In the genomic region with DNA sequence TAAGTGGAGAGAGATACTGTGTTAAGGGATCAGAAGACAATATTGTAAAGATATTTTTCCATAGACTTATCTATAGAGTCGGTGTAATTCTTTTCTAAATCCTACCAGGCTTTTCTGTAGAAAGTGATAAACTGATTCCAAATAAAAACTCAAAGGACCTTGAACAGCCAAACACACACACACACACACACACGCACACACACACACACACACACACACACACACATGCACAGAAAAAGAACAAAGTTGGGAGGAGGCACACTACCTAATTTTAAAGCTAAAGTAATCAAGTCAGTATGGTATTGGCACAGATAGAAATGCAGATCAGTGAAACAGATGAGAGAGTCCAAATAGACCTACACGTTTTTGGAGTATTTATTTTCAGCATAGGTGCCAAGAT, we compare ENCODE assay signal across 1 cellular context.
TF ChIP-seq lines count a peak whose summit lies in the region.

No MANE protein-coding gene starts in this region.

TF ChIP-seq in HepG2, 621 proteins besides CTCF, POLR2A, EP300 and RAD21 (continued from another document):
- no peak for TF ChIP-seq SNAPC4 (CRISPR knock-in tag; IDR thresholded peaks at IDR 0.05)
- no peak for TF ChIP-seq GABPA (IDR thresholded peaks at IDR 0.05; ENCODE audit: low read depth, low read length)
- no peak for TF ChIP-seq GABPA (CRISPR knock-in tag; IDR thresholded peaks at IDR 0.05; ENCODE audit: low read depth)
- no peak for TF ChIP-seq JUND (CRISPR knock-in tag; IDR thresholded peaks at IDR 0.05)
- TF ChIP-seq, protein P1, sequence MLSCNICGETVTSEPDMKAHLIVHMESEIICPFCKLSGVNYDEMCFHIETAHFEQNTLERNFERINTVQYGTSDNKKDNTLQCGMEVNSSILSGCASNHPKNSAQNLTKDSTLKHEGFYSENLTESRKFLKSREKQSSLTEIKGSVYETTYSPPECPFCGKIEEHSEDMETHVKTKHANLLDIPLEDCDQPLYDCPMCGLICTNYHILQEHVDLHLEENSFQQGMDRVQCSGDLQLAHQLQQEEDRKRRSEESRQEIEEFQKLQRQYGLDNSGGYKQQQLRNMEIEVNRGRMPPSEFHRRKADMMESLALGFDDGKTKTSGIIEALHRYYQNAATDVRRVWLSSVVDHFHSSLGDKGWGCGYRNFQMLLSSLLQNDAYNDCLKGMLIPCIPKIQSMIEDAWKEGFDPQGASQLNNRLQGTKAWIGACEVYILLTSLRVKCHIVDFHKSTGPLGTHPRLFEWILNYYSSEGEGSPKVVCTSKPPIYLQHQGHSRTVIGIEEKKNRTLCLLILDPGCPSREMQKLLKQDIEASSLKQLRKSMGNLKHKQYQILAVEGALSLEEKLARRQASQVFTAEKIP (CRISPR knock-in tag; IDR thresholded peaks at IDR 0.05; ENCODE audit: borderline replicate concordance), result no peak
- no peak for TF ChIP-seq EHMT2 (IDR thresholded peaks at IDR 0.05; ENCODE audit: borderline replicate concordance, low read depth, low read length)
- no peak for TF ChIP-seq ZKSCAN8 (CRISPR knock-in tag; IDR thresholded peaks at IDR 0.05; ENCODE audit: borderline replicate concordance)
- no peak for TF ChIP-seq TFAP4 (IDR thresholded peaks at IDR 0.05; ENCODE audit: borderline replicate concordance, low read depth)
